ENCODE assay signal across 1 cellular context in genomic region chr6:26550250-26550993, GRCh38.
TF ChIP-seq lines count a peak whose summit lies in the region.

No MANE protein-coding gene starts in this region.

TF ChIP-seq in K562, 482 proteins besides CTCF, POLR2A, EP300 and RAD21 (continued from another document and continues in another):
- TF ChIP-seq ZNF398 (CRISPR knock-in tag; IDR thresholded peaks at IDR 0.05) (peak; percentile 70), ZBTB17 (CRISPR knock-in tag; IDR thresholded peaks at IDR 0.05) (peak; percentile 79), SUPT5H (IDR thresholded peaks at IDR 0.05) (no peak), TRIM24 (IDR thresholded peaks at IDR 0.05) (peak in 1 of 2 experiments; percentile 53; a peak in 1 of 4 replicates), MAZ (CRISPR knock-in tag; conservative IDR thresholded peaks at IDR 0.05 in 1 of 2, IDR thresholded peaks at IDR 0.05 in 1 of 2) (no peak), CREM (IDR thresholded peaks at IDR 0.05; ENCODE audit: low read depth) (peak; percentile 5; the same call in 1 of the 2 replicates), TCF3 (CRISPR knock-in tag; IDR thresholded peaks at IDR 0.05) (no peak), NCOA6 (IDR thresholded peaks at IDR 0.05) (peak; percentile 90), UBTF (IDR thresholded peaks at IDR 0.05; ENCODE audit: borderline replicate concordance in 1 of 2, low read depth in 2 of 2, low read length in 2 of 2) (no peak), CUX1 (CRISPR knock-in tag; IDR thresholded peaks at IDR 0.05) (0 out of 2 replicates have a peak, but pooled peaks have one; percentile 31), CHD7 (IDR thresholded peaks at IDR 0.05; ENCODE audit: low read depth, low read length) (no peak), ZBTB1 (CRISPR knock-in tag; IDR thresholded peaks at IDR 0.05; ENCODE audit: borderline replicate concordance, low read depth) (no peak), NCOA1 (IDR thresholded peaks at IDR 0.05; ENCODE audit: low read depth) (no peak), ZNF316 (IDR thresholded peaks at IDR 0.05) (no peak), TAF7 (tag; IDR thresholded peaks at IDR 0.05) (peak; percentile 53), ZNF146 (CRISPR knock-in tag; IDR thresholded peaks at IDR 0.05; ENCODE audit: unreplicated experiment) (no peak), ZNF785 (CRISPR knock-in tag; IDR thresholded peaks at IDR 0.05) (0 out of 2 replicates have a peak, but pooled peaks have one; percentile 60), ZNF282 (CRISPR knock-in tag; IDR thresholded peaks at IDR 0.05) (no peak), SNRNP70 (optimal IDR thresholded peaks at IDR 0.05; ENCODE audit: low read depth, low read length) (no peak), CBX5 (IDR thresholded peaks at IDR 0.05; ENCODE audit: borderline replicate concordance, low read depth) (no peak), ATF2 (CRISPR knock-in tag; IDR thresholded peaks at IDR 0.05) (no peak), NR4A1 (CRISPR knock-in tag; IDR thresholded peaks at IDR 0.05) (no peak), NR4A1 (tag; IDR thresholded peaks at IDR 0.05) (peak; percentile 92), ZNF140 (CRISPR knock-in tag; IDR thresholded peaks at IDR 0.05) (no peak)
- TF ChIP-seq, protein P1, sequence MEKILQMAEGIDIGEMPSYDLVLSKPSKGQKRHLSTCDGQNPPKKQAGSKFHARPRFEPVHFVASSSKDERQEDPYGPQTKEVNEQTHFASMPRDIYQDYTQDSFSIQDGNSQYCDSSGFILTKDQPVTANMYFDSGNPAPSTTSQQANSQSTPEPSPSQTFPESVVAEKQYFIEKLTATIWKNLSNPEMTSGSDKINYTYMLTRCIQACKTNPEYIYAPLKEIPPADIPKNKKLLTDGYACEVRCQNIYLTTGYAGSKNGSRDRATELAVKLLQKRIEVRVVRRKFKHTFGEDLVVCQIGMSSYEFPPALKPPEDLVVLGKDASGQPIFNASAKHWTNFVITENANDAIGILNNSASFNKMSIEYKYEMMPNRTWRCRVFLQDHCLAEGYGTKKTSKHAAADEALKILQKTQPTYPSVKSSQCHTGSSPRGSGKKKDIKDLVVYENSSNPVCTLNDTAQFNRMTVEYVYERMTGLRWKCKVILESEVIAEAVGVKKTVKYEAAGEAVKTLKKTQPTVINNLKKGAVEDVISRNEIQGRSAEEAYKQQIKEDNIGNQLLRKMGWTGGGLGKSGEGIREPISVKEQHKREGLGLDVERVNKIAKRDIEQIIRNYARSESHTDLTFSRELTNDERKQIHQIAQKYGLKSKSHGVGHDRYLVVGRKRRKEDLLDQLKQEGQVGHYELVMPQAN (IDR thresholded peaks at IDR 0.05; ENCODE audit: borderline replicate concordance) = no peak
- TF ChIP-seq, protein P2, sequence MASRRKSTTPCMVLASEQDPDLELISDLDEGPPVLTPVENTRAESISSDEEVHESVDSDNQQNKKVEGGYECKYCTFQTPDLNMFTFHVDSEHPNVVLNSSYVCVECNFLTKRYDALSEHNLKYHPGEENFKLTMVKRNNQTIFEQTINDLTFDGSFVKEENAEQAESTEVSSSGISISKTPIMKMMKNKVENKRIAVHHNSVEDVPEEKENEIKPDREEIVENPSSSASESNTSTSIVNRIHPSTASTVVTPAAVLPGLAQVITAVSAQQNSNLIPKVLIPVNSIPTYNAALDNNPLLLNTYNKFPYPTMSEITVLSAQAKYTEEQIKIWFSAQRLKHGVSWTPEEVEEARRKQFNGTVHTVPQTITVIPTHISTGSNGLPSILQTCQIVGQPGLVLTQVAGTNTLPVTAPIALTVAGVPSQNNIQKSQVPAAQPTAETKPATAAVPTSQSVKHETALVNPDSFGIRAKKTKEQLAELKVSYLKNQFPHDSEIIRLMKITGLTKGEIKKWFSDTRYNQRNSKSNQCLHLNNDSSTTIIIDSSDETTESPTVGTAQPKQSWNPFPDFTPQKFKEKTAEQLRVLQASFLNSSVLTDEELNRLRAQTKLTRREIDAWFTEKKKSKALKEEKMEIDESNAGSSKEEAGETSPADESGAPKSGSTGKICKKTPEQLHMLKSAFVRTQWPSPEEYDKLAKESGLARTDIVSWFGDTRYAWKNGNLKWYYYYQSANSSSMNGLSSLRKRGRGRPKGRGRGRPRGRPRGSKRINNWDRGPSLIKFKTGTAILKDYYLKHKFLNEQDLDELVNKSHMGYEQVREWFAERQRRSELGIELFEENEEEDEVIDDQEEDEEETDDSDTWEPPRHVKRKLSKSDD (conservative IDR thresholded peaks at IDR 0.05; ENCODE audit: low read length) = 0 out of 2 replicates have a peak, but pooled peaks have one; percentile 14
